ENCODE assay signal across 24 cellular contexts in the genomic region with DNA sequence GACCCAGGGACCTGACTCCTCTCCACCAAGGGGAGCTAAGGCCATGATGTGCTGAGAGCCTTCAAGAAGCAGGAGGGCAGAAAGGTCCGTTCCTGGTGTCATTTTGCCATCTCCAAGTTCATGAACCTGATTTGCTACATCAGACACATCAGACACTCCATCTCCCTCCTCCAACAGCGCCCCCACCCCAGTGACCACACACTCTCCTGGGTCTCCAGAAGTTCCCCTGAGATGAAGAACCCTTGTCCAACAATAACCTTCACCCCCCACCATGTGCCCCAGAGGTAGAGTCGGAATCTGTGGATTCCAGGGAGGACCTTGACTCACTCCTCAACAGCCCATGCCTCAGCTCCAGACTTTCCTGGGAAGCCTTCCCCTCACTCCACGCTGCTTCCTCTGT.
"Had no signal": no experiment of that assay in that cellular context is flagged by ENCODE, and none has a peak within 500 bp of the region (broad histone marks: within the 10 kb centered on the region; RNA-seq: fewer than 3 reads in every experiment).

No MANE protein-coding gene starts in this region.

- H3K9me3 ChIP-seq: esophagus squamous epithelium, gastrocnemius medialis, heart right ventricle, left lung, lower lobe of right lung, mucosa of descending colon had no signal

- H3K27me3 ChIP-seq: gastrocnemius medialis, left lung had no signal

- ATAC-seq: gastrocnemius medialis, heart right ventricle, left cardiac atrium, left lung, left ventricle myocardium superior, lower lobe of right lung, mucosa of descending colon had no signal

- DNase-seq: dermis blood vessel endothelial cell; dorsolateral prefrontal cortex; effector CD4-positive, alpha-beta T cell; effector memory CD4-positive, alpha-beta T cell; esophagus squamous epithelium; foreskin fibroblast; foreskin melanocyte; gastrocnemius medialis; glutamatergic neuron; head of caudate nucleus; heart right ventricle; hippocampal formation; immature natural killer cell; islet precursor cell; kidney; kidney glomerular epithelial cell; left cardiac atrium; left lung; left ventricle myocardium superior; lower lobe of right lung; mesenchymal stem cell; mucosa of descending colon; naive B cell had no signal

- H3K36me3 ChIP-seq: esophagus squamous epithelium, gastrocnemius medialis, heart right ventricle, left lung, lower lobe of right lung had no signal

- H3K4me3 ChIP-seq: coronary artery, dorsolateral prefrontal cortex, esophagus squamous epithelium, gastrocnemius medialis, heart right ventricle, left lung, lower lobe of right lung, mucosa of descending colon had no signal

- H3K4me1 ChIP-seq: esophagus squamous epithelium, gastrocnemius medialis, heart right ventricle, left lung, lower lobe of right lung had no signal

- H3K27ac ChIP-seq: coronary artery, dorsolateral prefrontal cortex, esophagus squamous epithelium, gastrocnemius medialis, heart right ventricle, left lung, lower lobe of right lung had no signal
